ENCODE assay signal across 5 cellular contexts in genomic region chr7:126908564-126908963, GRCh38.
A peak's percentile ranks its signal among the peaks of the same experiment; 100 is the strongest.
DNase-seq lines count a peak whose midpoint lies in the region; FAIRE-seq and TF ChIP-seq lines count a peak whose summit lies in the region.
"Not testable (repeated sequence)": the region's sequence is repeated elsewhere in the genome, so short reads cannot be mapped to it uniquely, and the experiment has no call there.

No MANE protein-coding gene starts in this region.

- DNase-seq in D721Med (ENCODE audit: insufficient read length, low spot score); H1 (ENCODE audit: low read depth in 1 of 2, low spot score in 2 of 2); frontal cortex (ENCODE audit: low spot score in 2 of 2); kidney: not testable (repeated sequence)

- not testable (repeated sequence) for H3K9ac ChIP-seq in H1 (replicated peaks in 1 of 4; ENCODE audit: extremely low read depth in 1 of 4, low read depth in 3 of 4, low read length in 3 of 4); kidney (ENCODE audit: low read length in 2 of 2)

- H3K4ac ChIP-seq in H1 (replicated peaks; ENCODE audit: insufficient read length, low read depth, low read length) = not testable (repeated sequence)

- H3K4me1 ChIP-seq in H1 (replicated peaks in 1 of 4; ENCODE audit: control insufficient read depth in 3 of 4, insufficient read depth in 4 of 4, low read length in 3 of 4); kidney (ENCODE audit: control insufficient read depth in 1 of 2, insufficient read depth in 1 of 2, low read depth in 1 of 2, low read length in 2 of 2): not testable (repeated sequence)

- not testable (repeated sequence) for H3K23me2 ChIP-seq in H1 (ENCODE audit: low read depth, low read length)

- not testable (repeated sequence) for H2BK12ac ChIP-seq in H1 (ENCODE audit: low read depth, low read length)

- not testable (repeated sequence) for TF ChIP-seq EP300 in H1 (IDR thresholded peaks at IDR 0.05; ENCODE audit: borderline replicate concordance in 1 of 2, low read depth in 2 of 2, low read length in 2 of 2)

- H4K8ac ChIP-seq in H1 (ENCODE audit: extremely low read depth, insufficient read depth, low read length) = not testable (repeated sequence)

- not testable (repeated sequence) for H2BK20ac ChIP-seq in H1 (ENCODE audit: low read length)

- TF ChIP-seq RAD21 in H1 (IDR thresholded peaks at IDR 0.05 in 1 of 2, conservative IDR thresholded peaks at IDR 0.05 in 1 of 2; ENCODE audit: low read depth in 2 of 2, low read length in 2 of 2) = not testable (repeated sequence)

- H3K4me3 ChIP-seq in H1 (ENCODE audit: extremely low read depth in 1 of 4, insufficient read depth in 2 of 4, low read depth in 3 of 4, low read length in 4 of 4); kidney (ENCODE audit: low read length in 2 of 2): not testable (repeated sequence)

- H3K23ac ChIP-seq in H1 (ENCODE audit: insufficient read length) = not testable (repeated sequence)

- H4K20me1 ChIP-seq in H1 (replicated peaks in 1 of 2; ENCODE audit: control insufficient read depth in 1 of 2, insufficient read depth in 2 of 2, low read length in 2 of 2) = not testable (repeated sequence)

- TF ChIP-seq CTCF in D721Med (IDR thresholded peaks at IDR 0.05; ENCODE audit: insufficient read depth, missing control alignments); VCaP (conservative IDR thresholded peaks at IDR 0.05); H1 (IDR thresholded peaks at IDR 0.05; ENCODE audit: control extremely low read depth in 1 of 3, insufficient read depth in 1 of 3, low read depth in 1 of 3, low read length in 3 of 3); kidney (IDR thresholded peaks at IDR 0.05; ENCODE audit: borderline replicate concordance, extremely low read depth, insufficient read depth): not testable (repeated sequence)

- not testable (repeated sequence) for H2AK5ac ChIP-seq in H1 (ENCODE audit: low read depth, low read length)

- H3K27ac ChIP-seq in VCaP = peak overlapping the region; percentile 59
- not testable (repeated sequence) for H3K27ac ChIP-seq in H1 (ENCODE audit: low read depth, low read length); kidney (ENCODE audit: low read depth in 2 of 2, low read length in 2 of 2)

- not testable (repeated sequence) for H3K79me2 ChIP-seq in H1 (ENCODE audit: control insufficient read depth in 1 of 2, insufficient read depth in 2 of 2, low read length in 2 of 2)

- not testable (repeated sequence) for H2BK15ac ChIP-seq in H1 (ENCODE audit: low read length)

- not testable (repeated sequence) for H2BK120ac ChIP-seq in H1 (replicated peaks; ENCODE audit: low read depth, low read length)

- not testable (repeated sequence) for H2BK5ac ChIP-seq in H1 (ENCODE audit: low read depth, low read length)

- not testable (repeated sequence) for H2AFZ ChIP-seq in H1 (ENCODE audit: low read length)

- H3K14ac ChIP-seq in H1 (ENCODE audit: insufficient read length) = not testable (repeated sequence)

- not testable (repeated sequence) for H3K36me3 ChIP-seq in H1 (ENCODE audit: control insufficient read depth in 2 of 4, insufficient read depth in 4 of 4, low read length in 3 of 4); kidney (ENCODE audit: control insufficient read depth in 1 of 2, insufficient read depth in 2 of 2, low read length in 2 of 2)

- CTCF ChIA-PET in H1 (lab: Charles Lee; ENCODE audit: partially characterized antibody) = interaction anchor here (0.7 to 1.9 kb wide), 2 partner anchors 8 to 220 kb away, joined by 3 to 5 read pairs; no protein-coding TSS in a partner anchor

- FAIRE-seq in D721Med (lab: Jason Lieb, UNC) (peak; percentile 85), H1 (lab: Jason Lieb, UNC) (peak; percentile 80), frontal cortex (lab: Jason Lieb, UNC) (peak; percentile 6), kidney (lab: Jason Lieb, UNC) (peak; percentile 60)

- H3K9me3 ChIP-seq in H1 (ENCODE audit: insufficient read depth in 2 of 2, low read depth in 1 of 2, low read length in 1 of 2); kidney (ENCODE audit: control insufficient read depth in 1 of 2, low read length in 2 of 2): not testable (repeated sequence)

- H3K27me3 ChIP-seq in H1 (replicated peaks in 1 of 4; ENCODE audit: control insufficient read depth in 3 of 4, extremely low read depth in 1 of 4, insufficient read depth in 3 of 4, low read length in 3 of 4) = not testable (repeated sequence)

- H4K5ac ChIP-seq in H1 (ENCODE audit: insufficient read length, low read depth, low read length) = not testable (repeated sequence)

- not testable (repeated sequence) for TF ChIP-seq POLR2A in H1 (IDR thresholded peaks at IDR 0.05; ENCODE audit: control extremely low read depth in 1 of 2, low read depth in 2 of 2, low read length in 2 of 2)

- H3K18ac ChIP-seq in H1 (ENCODE audit: extremely low read depth, low read length) = not testable (repeated sequence)

- not testable (repeated sequence) for H3K4me2 ChIP-seq in H1 (ENCODE audit: insufficient read depth in 1 of 2, low read depth in 2 of 2, low read length in 2 of 2)

- POLR2A ChIA-PET in H1 (lab: Charles Lee; ENCODE audit: partially characterized antibody) = not testable (repeated sequence)

- not testable (repeated sequence) for H4K91ac ChIP-seq in H1 (replicated peaks; ENCODE audit: insufficient read length, low read length)

- H3K56ac ChIP-seq in H1 (replicated peaks; ENCODE audit: insufficient read length, low read depth, low read length) = not testable (repeated sequence)

- H3K79me1 ChIP-seq in H1 (ENCODE audit: low read depth, low read length) = not testable (repeated sequence)

- intact Hi-C loops in kidney (cut with DNase I) = not testable (repeated sequence)
